ENCODE assay signal across 37 cellular contexts in genomic region chr3:196525141-196525540, GRCh38. TPM values are rescaled to one million over a fixed set of nuclear protein-coding genes. Genes with fewer than 3 reads are reported as not detected.
"Had no signal": no experiment of that assay in that cellular context is flagged by ENCODE, and none has a peak within 500 bp of the region (broad histone marks: within the 10 kb centered on the region; RNA-seq: fewer than 3 reads in every experiment).

No MANE protein-coding gene starts in this region.

- H3K4me1 ChIP-seq: pancreas, psoas muscle, thyroid gland had no signal

- H3K27ac Mint-ChIP-seq: naive thymus-derived CD4-positive, alpha-beta T cell; natural killer cell; nephron progenitor cell; progenitor cell of endocrine pancreas; stimulated activated memory B cell treated with anti-CD40 and anti-IgM and Interleukin-4, amounts not matched to agents 10 μg/mL and 1 μg/mL and 100 μg/mL, for 72 hours; stimulated activated naive CD8-positive, alpha-beta T cell treated with anti-CD3 and anti-CD28 coated beads, Interleukin-15, Interleukin-2, amounts not matched to agents 100 ng/mL and 50 ng/mL, for 24 hours had no signal

- H3K9me3 ChIP-seq: pancreas, thyroid gland had no signal

- H3K27ac ChIP-seq: neutrophil, pancreas, psoas muscle, skin epidermis, spleen, stomach, thoracic aorta, thyroid gland, tibial nerve, upper lobe of left lung, vagina had no signal

- H3K4me3 Mint-ChIP-seq: naive thymus-derived CD4-positive, alpha-beta T cell; natural killer cell; nephron progenitor cell; neural crest cell; stimulated activated memory B cell treated with anti-CD40 and anti-IgM and Interleukin-4, amounts not matched to agents 10 μg/mL and 1 μg/mL and 100 μg/mL, for 72 hours; stimulated activated naive CD8-positive, alpha-beta T cell treated with anti-CD3 and anti-CD28 coated beads, Interleukin-15, Interleukin-2, amounts not matched to agents 100 ng/mL and 50 ng/mL, for 24 hours had no signal

- FAIRE-seq: pancreas, urothelium cell line had no signal

- H3K36me3 ChIP-seq: neutrophil, pancreas, spleen, stomach, thoracic aorta, thyroid gland, tibial nerve, upper lobe of left lung, vagina had no signal

- H3K4me3 ChIP-seq: pancreas, psoas muscle, skin epidermis, smooth muscle cell, spleen, stomach, thoracic aorta, thyroid gland, tibial nerve, upper lobe of left lung, vagina had no signal

- H3K4me2 ChIP-seq: smooth muscle cell had no signal

- H3K27me3 Mint-ChIP-seq: stimulated activated memory B cell treated with anti-CD40 and anti-IgM and Interleukin-4, amounts not matched to agents 10 μg/mL and 1 μg/mL and 100 μg/mL, for 72 hours had no signal

- ATAC-seq: naive thymus-derived CD4-positive, alpha-beta T cell; natural killer cell; pancreas; psoas muscle; right cardiac atrium; sciatic nerve; stimulated activated memory B cell treated with anti-CD40 and anti-IgM and Interleukin-4, amounts not matched to agents 10 μg/mL and 1 μg/mL and 100 μg/mL, for 72 hours had no signal

- H3K27me3 ChIP-seq: neutrophil, pancreas, thyroid gland, tibial nerve, upper lobe of left lung, vagina had no signal

- DNase-seq: naive thymus-derived CD4-positive, alpha-beta T cell; natural killer cell; nephron progenitor cell; nucleus accumbens; pancreas; posterior cingulate gyrus; psoas muscle; right cardiac atrium; spleen; stimulated activated CD4-positive, alpha-beta T cell treated with anti-CD3 and anti-CD28 coated beads, Interleukin-12 subunit alpha, Interleukin-12 subunit beta, amount 100 ng/mL, for 4 hours; stimulated activated CD4-positive, alpha-beta T cell treated with anti-CD3 and anti-CD28 coated beads, Interleukin-1b, Interleukin-23, amount 100 ng/mL, for 48 hours; stimulated activated CD4-positive, alpha-beta T cell treated with anti-CD3 and anti-CD28 coated beads, Interleukin-4, amount 100 ng/mL, for 1 hour; stimulated activated CD4-positive, alpha-beta T cell treated with anti-CD3 and anti-CD28 coated beads, Interleukin-4, amount 100 ng/mL, for 4 hours; stimulated activated CD8-positive, alpha-beta memory T cell treated with anti-CD3 and anti-CD28 coated beads, Interleukin-4, amount 100 ng/mL, for 48 hours; stimulated activated naive CD4-positive, alpha-beta T cell treated with Interleukin-2 at 50 U/mL for 16 hours; stomach; thyroid gland; trophoblast cell; upper lobe of left lung had no signal

- H3K4me1 Mint-ChIP-seq: natural killer cell, nephron progenitor cell, neural crest cell had no signal

RNA-seq across cellular contexts. Expression of gene SMCO1, which starts 10.0 kb away (rescaled TPM):
- total RNA-seq: naive thymus-derived CD4-positive, alpha-beta T cell; natural killer cell; neural crest cell; omental fat pad; osteocyte; pancreas; progenitor cell of endocrine pancreas; renal cortical epithelial cell; sciatic nerve; smooth muscle cell; spleen; stomach; subcutaneous adipose tissue; temporal lobe; thoracic aorta; thyroid gland; tibial nerve; upper lobe of left lung; ureter; vagina had no signal
- polyA plus RNA-seq: naive thymus-derived CD4-positive, alpha-beta T cell; smooth muscle cell; spleen; stomach had no signal
